In genomic region chrX:100695991-100696390, GRCh38 we compare ENCODE assay signal across 23 cellular contexts. TPM values are rescaled to one million over a fixed set of nuclear protein-coding genes. Genes with fewer than 3 reads are reported as not detected.
"Had no signal": no experiment of that assay in that cellular context is flagged by ENCODE, and none has a peak within 500 bp of the region (broad histone marks: within the 10 kb centered on the region; RNA-seq: fewer than 3 reads in every experiment).

No MANE protein-coding gene starts in this region.

- H3K9me3 ChIP-seq: left ventricle myocardium inferior, ovary, psoas muscle, right lobe of liver, tibial nerve, uterus had no signal

- H3K27me3 ChIP-seq: brain microvascular endothelial cell, ovary, right lobe of liver, uterus had no signal

- FAIRE-seq: keratinocyte, small intestine had no signal

- H3K27ac ChIP-seq: brain microvascular endothelial cell, left ventricle myocardium inferior, ovary, psoas muscle, right lobe of liver, tibial nerve, uterus had no signal

- H3K36me3 ChIP-seq: brain microvascular endothelial cell, left ventricle myocardium inferior, ovary, right lobe of liver, uterus had no signal

- H3K4me3 Mint-ChIP-seq: activated B cell treated with CpG ODN at 0.5 μM for 24 hours; activated CD4-positive, alpha-beta memory T cell treated with anti-CD3 and anti-CD28 coated beads for 36 hours; neural crest cell; stimulated activated naive CD8-positive, alpha-beta T cell treated with anti-CD3 and anti-CD28 coated beads, Interleukin-15, Interleukin-2, amounts not matched to agents 100 ng/mL and 50 ng/mL, for 24 hours; T-cell had no signal

- H3K36me3 Mint-ChIP-seq: activated CD4-positive, alpha-beta memory T cell treated with anti-CD3 and anti-CD28 coated beads for 36 hours; T-cell had no signal

- H3K27me3 Mint-ChIP-seq: activated B cell treated with CpG ODN at 0.5 μM for 24 hours had no signal

- H3K27ac Mint-ChIP-seq: activated B cell treated with CpG ODN at 0.5 μM for 24 hours; activated CD4-positive, alpha-beta memory T cell treated with anti-CD3 and anti-CD28 coated beads for 36 hours; stimulated activated naive CD8-positive, alpha-beta T cell treated with anti-CD3 and anti-CD28 coated beads, Interleukin-15, Interleukin-2, amounts not matched to agents 100 ng/mL and 50 ng/mL, for 24 hours; T-cell had no signal

- DNase-seq: activated B cell treated with CpG ODN at 0.5 μM for 24 hours; activated CD4-positive, alpha-beta T cell treated with anti-CD3 and anti-CD28 coated beads for 4 hours; activated naive CD4-positive, alpha-beta T cell; activated T-cell treated with anti-CD3 and anti-CD28 coated beads for 4 hours; anterior cingulate cortex; brain microvascular endothelial cell; cortex of kidney; effector CD4-positive, alpha-beta T cell; hypothalamus; left ventricle myocardium inferior; ovary; psoas muscle; right lobe of liver; small intestine; stimulated activated CD4-positive, alpha-beta T cell treated with anti-CD3 and anti-CD28 coated beads, Interleukin-2, amount 100 ng/mL, for 48 hours; T-cell; uterus had no signal

- H3K4me1 ChIP-seq: left ventricle myocardium inferior, psoas muscle, right lobe of liver, tibial nerve, uterus had no signal

- H3K4me3 ChIP-seq: left ventricle myocardium inferior, ovary, psoas muscle, right lobe of liver, tibial nerve, uterus had no signal

- ATAC-seq: psoas muscle, T-cell had no signal

- H3K9me3 Mint-ChIP-seq: activated B cell treated with CpG ODN at 0.5 μM for 24 hours; activated CD4-positive, alpha-beta memory T cell treated with anti-CD3 and anti-CD28 coated beads for 36 hours; stimulated activated naive CD8-positive, alpha-beta T cell treated with anti-CD3 and anti-CD28 coated beads, Interleukin-15, Interleukin-2, amounts not matched to agents 100 ng/mL and 50 ng/mL, for 24 hours; T-cell had no signal

- H3K4me1 Mint-ChIP-seq: neural crest cell, T-cell had no signal

RNA-seq across cellular contexts. Expression of gene SYTL4, which starts 35.9 kb away (rescaled TPM):
- total RNA-seq: activated CD4-positive, alpha-beta memory T cell treated with anti-CD3 and anti-CD28 coated beads for 36 hours had no signal

RNA-seq across cellular contexts. Expression of gene SRPX2, which starts 52.0 kb away (rescaled TPM):
- total RNA-seq: activated B cell treated with CpG ODN at 0.5 μM for 24 hours; activated CD4-positive, alpha-beta memory T cell treated with anti-CD3 and anti-CD28 coated beads for 36 hours; mononuclear cell had no signal
